In genomic region chr5:164748861-164749260, GRCh38 we compare ENCODE assay signal across 1 cellular context.
TF ChIP-seq lines count a peak whose summit lies in the region.

No MANE protein-coding gene starts in this region.

TF ChIP-seq in GM23338, 12 proteins besides CTCF, POLR2A, EP300 and RAD21 (continued from another document):
- TF ChIP-seq ZNF462 (CRISPR knock-in tag; IDR thresholded peaks at IDR 0.05): no peak
- no peak for TF ChIP-seq STAT1 (IDR thresholded peaks at IDR 0.05; ENCODE audit: unreplicated experiment)
- TF ChIP-seq EZH2 (IDR thresholded peaks at IDR 0.05; ENCODE audit: low read depth, unreplicated experiment): no peak
- no peak for TF ChIP-seq CREB1 (CRISPR knock-in tag; IDR thresholded peaks at IDR 0.05; ENCODE audit: low read depth)
- TF ChIP-seq ZNF331 (CRISPR knock-in tag; IDR thresholded peaks at IDR 0.05; ENCODE audit: low read depth): no peak
- no peak for TF ChIP-seq POLR2AphosphoS5 (IDR thresholded peaks at IDR 0.05; ENCODE audit: low read depth)
- no peak for TF ChIP-seq NANOG (IDR thresholded peaks at IDR 0.05; ENCODE audit: borderline replicate concordance)
TF ChIP-seq in GM23338: peak in this region for 0.
